Comparison of ENCODE assay signal across 8 cellular contexts in genomic region chr5:132866342-132867045, GRCh38.
DNase-seq lines count a peak whose midpoint lies in the region; ATAC-seq, FAIRE-seq and TF ChIP-seq lines count a peak whose summit lies in the region.

A gene with protein sequence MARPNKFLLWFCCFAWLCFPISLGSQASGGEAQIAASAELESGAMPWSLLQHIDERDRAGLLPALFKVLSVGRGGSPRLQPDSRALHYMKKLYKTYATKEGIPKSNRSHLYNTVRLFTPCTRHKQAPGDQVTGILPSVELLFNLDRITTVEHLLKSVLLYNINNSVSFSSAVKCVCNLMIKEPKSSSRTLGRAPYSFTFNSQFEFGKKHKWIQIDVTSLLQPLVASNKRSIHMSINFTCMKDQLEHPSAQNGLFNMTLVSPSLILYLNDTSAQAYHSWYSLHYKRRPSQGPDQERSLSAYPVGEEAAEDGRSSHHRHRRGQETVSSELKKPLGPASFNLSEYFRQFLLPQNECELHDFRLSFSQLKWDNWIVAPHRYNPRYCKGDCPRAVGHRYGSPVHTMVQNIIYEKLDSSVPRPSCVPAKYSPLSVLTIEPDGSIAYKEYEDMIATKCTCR (minus strand): TSS chr5:132866469. CDS start chr5:132864533, 1,936 bp downstream.
TSS of gene UQCRQ (plus strand) at chr5:132866642. CDS start at chr5:132866882, 240 bp downstream.

- ATAC-seq in GM19023 (IDR thresholded peaks at IDR 0.05; ENCODE audit: unreplicated experiment) (peak; percentile 98), HG03280 (IDR thresholded peaks at IDR 0.05; ENCODE audit: unreplicated experiment) (peak; percentile 99)

- peak; percentile 92 for FAIRE-seq in islet of Langerhans (lab: Jason Lieb, UNC)

- DNase-seq in AG10803 (ENCODE audit: low read depth) (peak; percentile 100), NCI-H345 (lab: John Stamatoyannopoulos, UW) (peak; percentile 98), cerebellar cortex (ENCODE audit: low spot score) (peak; percentile 100)
- DNase-seq in activated CD4-positive, CD25-positive, alpha-beta regulatory T cell treated with anti-CD3 and anti-CD28 coated beads, Interleukin-2, amount 50 U/mL, for 16 hours (ENCODE audit: low read depth, low spot score): peak; percentile 84
- DNase-seq in stimulated activated CD4-positive, alpha-beta T cell treated with anti-CD3 and anti-CD28 coated beads, Interleukin-12 subunit alpha, Interleukin-12 subunit beta, amount 100 ng/mL, for 4 hours: peak; percentile 79

- H3K4me3 ChIP-seq in AG10803 (ENCODE audit: low read length): peak within 1 kb of the TSS; percentile 94

- TF ChIP-seq CTCF in AG10803 (conservative IDR thresholded peaks at IDR 0.05; ENCODE audit: low read length): peak; percentile 44

Comparison
In these comparisons a context has a peak if more than half of its experiments do, and no peak if none do; other contexts are left out.
1. Peak in every context shown above with its lines: DNase-seq, ATAC-seq and H3K4me3 ChIP-seq.